In genomic region chr5:55231476-55232193, GRCh38 we compare ENCODE assay signal across 8 cellular contexts. TPM values are rescaled to one million over a fixed set of nuclear protein-coding genes. Genes with fewer than 3 reads are reported as not detected.
DNase-seq lines count a peak whose midpoint lies in the region; ATAC-seq, FAIRE-seq and TF ChIP-seq lines count a peak whose summit lies in the region.

No MANE protein-coding gene starts in this region.

- DNase-seq in HepG2 (ENCODE audit: low spot score) (no peak), right lobe of liver (no peak), WTC11 (ENCODE audit: low spot score) (peak; percentile 24), fibroblast of villous mesenchyme (ENCODE audit: low read depth) (peak; percentile 31), gastrocnemius medialis (no peak), HPDE6-E6E7 (ENCODE audit: extremely low spot score) (no peak), NCI-H146 (lab: John Stamatoyannopoulos, UW) (no peak)

- TF ChIP-seq POLR2A in HepG2 (IDR thresholded peaks at IDR 0.05; ENCODE audit: insufficient read depth in 1 of 2, low read depth in 2 of 2, low read length in 2 of 2) (no peak), right lobe of liver (IDR thresholded peaks at IDR 0.05) (no peak), gastrocnemius medialis (IDR thresholded peaks at IDR 0.05) (no peak)

- H2AFZ ChIP-seq in HepG2 (ENCODE audit: low read length): no peak overlapping the region

- peak overlapping the region; percentile 98 for H3K4me2 ChIP-seq in HepG2 (ENCODE audit: low read depth, low read length)

- no peaks in the 10 kb centered on the region for H3K79me2 ChIP-seq in HepG2 (ENCODE audit: insufficient read depth, low read length)

- peaks cover 7 to 80% of the 10 kb centered on the region in 2 experiments; a peak in 4 of 5 replicates for H3K27me3 ChIP-seq in HepG2 (ENCODE audit: control insufficient read depth in 1 of 2, insufficient read depth in 2 of 2, low read length in 2 of 2)
- peaks cover 0 to 56% of the 10 kb centered on the region in 2 donors for H3K27me3 ChIP-seq in right lobe of liver
- H3K27me3 ChIP-seq in gastrocnemius medialis: peaks cover 94 to 98% (median 95%) of the 10 kb centered on the region in 3 donors

- H3K9me3 ChIP-seq in HepG2 (ENCODE audit: low read length) (no peaks in the 10 kb centered on the region), right lobe of liver (no peaks in the 10 kb centered on the region), gastrocnemius medialis (no peaks in the 10 kb centered on the region)

- H3K4me1 ChIP-seq in HepG2 (ENCODE audit: insufficient read depth, low read length) (peaks cover 37% of the 10 kb centered on the region), right lobe of liver (peaks cover 0 to 41% (median 7%) of the 10 kb centered on the region in 4 donors), gastrocnemius medialis (peaks cover 30 to 44% of the 10 kb centered on the region in 2 donors)

- TF ChIP-seq CTCF in HepG2 (CRISPR knock-in tag; IDR thresholded peaks at IDR 0.05) (no peak), right lobe of liver (IDR thresholded peaks at IDR 0.05) (no peak), WTC11 (IDR thresholded peaks at IDR 0.05) (no peak), fibroblast of villous mesenchyme (IDR thresholded peaks at IDR 0.05; ENCODE audit: insufficient read depth, low read depth, low read length) (no peak), gastrocnemius medialis (IDR thresholded peaks at IDR 0.05 in 4 of 5, conservative IDR thresholded peaks at IDR 0.05 in 1 of 5) (no peak)

- intact Hi-C loops in HepG2 (cut with micrococcal nuclease; ENCODE audit: unreplicated experiment) (no loop called here), right lobe of liver (cut with DNase I) (no loop called here), gastrocnemius medialis (cut with DNase I; ENCODE audit: low total_unique reads) (loop anchor here (2.0 kb wide), 1 partner anchor 59 kb away; the partner anchor contains the start of gene CDC20B)

- CTCF ChIA-PET in HepG2 (lab: Yijun Ruan, JAX; ENCODE audit: low intra/inter-chr PET ratio, low total read pairs): no interaction called here
- CTCF ChIA-PET in WTC11 (lab: Charles Lee): interaction anchor here (0.6 to 4.7 kb wide), 6 partner anchors 8 to 73 kb away, joined by 3 to 48 read pairs (median 10); partner anchors contain the start of gene CDC20B

- H3K27ac ChIP-seq in HepG2 (ENCODE audit: extremely low read length, insufficient read depth, low read length) (no peak overlapping the region), right lobe of liver (no peak overlapping the region), gastrocnemius medialis (no peak overlapping the region)

- WGBS in HepG2 (ENCODE audit: low lambda C conversion rate): 11% methylated on average over 9 of the region's 45 CpGs
- 4% methylated on average over 10 of the region's 45 CpGs for WGBS in right lobe of liver (ENCODE audit: insufficient coverage, low coverage, low lambda C conversion rate, missing lambda C conversion rate)

- H3K9me3 Mint-ChIP-seq in WTC11: no peaks in the 10 kb centered on the region

- no peak for FAIRE-seq in HepG2 (lab: Jason Lieb, UNC)

- ATAC-seq in HepG2 (0 out of 3 replicates have a peak, but pooled peaks have one; percentile 4), right lobe of liver (no peak), WTC11 (no peak), gastrocnemius medialis (no peak), HG03521 (IDR thresholded peaks at IDR 0.05; ENCODE audit: unreplicated experiment) (no peak)

- H3K36me3 ChIP-seq in HepG2 (replicated peaks in 1 of 2; ENCODE audit: control insufficient read depth in 1 of 2, insufficient read depth in 2 of 2, low read length in 2 of 2) (no peaks in the 10 kb centered on the region), right lobe of liver (no peaks in the 10 kb centered on the region), gastrocnemius medialis (no peaks in the 10 kb centered on the region)

- H3K36me3 Mint-ChIP-seq in WTC11: no peaks in the 10 kb centered on the region

- H3K27me3 Mint-ChIP-seq in WTC11 (ENCODE audit: low read depth): peaks cover 98% of the 10 kb centered on the region

- 0 out of 2 replicates have a peak, but pooled peaks cover 4% of the 10 kb centered on the region for H4K20me1 ChIP-seq in HepG2 (ENCODE audit: insufficient read depth, low read length)

- H3K4me3 ChIP-seq in HepG2 (replicated peaks in 1 of 3; ENCODE audit: insufficient read depth in 1 of 3, low read depth in 2 of 3, low read length in 3 of 3): peak overlapping the region; percentile 48 to 73 (median 68); a peak in 4 of 6 replicates
- H3K4me3 ChIP-seq in right lobe of liver: peak overlapping the region in 1 of 3 donors; percentile 43
- no peak overlapping the region for H3K4me3 ChIP-seq in fibroblast of villous mesenchyme (ENCODE audit: low read depth, low read length)
- H3K4me3 ChIP-seq in gastrocnemius medialis: peak overlapping the region; percentile 36 to 90 (median 56)

- H3K4me1 Mint-ChIP-seq in WTC11: peaks cover 35% of the 10 kb centered on the region

- in situ Hi-C loops in HepG2 (cut with HindIII; ENCODE audit: extremely low pct_ligation_motif_present, low pct_unique_long_range_greater_than_20kb) (no loop called here), gastrocnemius medialis (cut with MboI; ENCODE audit: low sequenced_read_pairs in 4 of 4) (no loop called here)

- POLR2A ChIA-PET in HepG2 (lab: Yijun Ruan, JAX) (interaction anchor here (0.9 kb wide), 1 partner anchor 76 kb away, joined by 3 read pairs; the partner anchor contains the start of genes DHX29 and MTREX), WTC11 (lab: Charles Lee) (interaction anchor here (1.0 to 2.1 kb wide), 3 partner anchors 8 to 55 kb away, joined by 3 to 7 read pairs (median 7); no protein-coding TSS in a partner anchor)

- TF ChIP-seq EP300 in HepG2 (IDR thresholded peaks at IDR 0.05; ENCODE audit: low read depth in 2 of 2, low read length in 2 of 2): no peak
- TF ChIP-seq EP300 in HepG2 (CRISPR knock-in tag; IDR thresholded peaks at IDR 0.05; ENCODE audit: borderline replicate concordance): no peak

- TF ChIP-seq RAD21 in HepG2 (CRISPR knock-in tag; IDR thresholded peaks at IDR 0.05): no peak

- BruUV-seq in HepG2 (replicated peaks; lab: Mats Ljungman, UMichigan): no TSS peak

- H3K9ac ChIP-seq in HepG2 (ENCODE audit: insufficient read depth, low read depth, low read length): no peak overlapping the region

- H3K27ac Mint-ChIP-seq in WTC11: no peak overlapping the region

- H3K4me3 Mint-ChIP-seq in WTC11: peak overlapping the region; percentile 86

RNA-seq across cellular contexts. Expression of gene CCNO, which starts 1.8 kb away (rescaled TPM):
- total RNA-seq in HepG2 (2016; rRNA removed; fragmentation: Illumina TruSeq; extraction: Trizol) (0.07 TPM in 1 of 2 replicates, not detected in the other), right lobe of liver (under 1 TPM in 2 of 6 experiments, not detected in 4; 0.31 to 0.75 TPM), WTC11 (2021) (0.14 to 0.44 TPM (median 0.24 TPM) in 3 replicates), fibroblast of villous mesenchyme (0.32 TPM in 1 of 2 replicates, not detected in the other), gastrocnemius medialis (not detected)
- total RNA-seq in HepG2 (2016; cell fraction: cytosol; rRNA removed; fragmentation: Illumina TruSeq; extraction: Trizol; ENCODE audit: low read depth): not detected in 2 replicates
- total RNA-seq in HepG2 (2016; cell fraction: insoluble cytoplasmic fraction; rRNA removed; fragmentation: Illumina TruSeq; extraction: Trizol): not detected in 2 replicates
- not detected in 2 replicates for total RNA-seq in HepG2 (2016; cell fraction: membrane; rRNA removed; fragmentation: Illumina TruSeq; extraction: Trizol)
- not detected in 2 replicates for total RNA-seq in HepG2 (2016; cell fraction: nucleus; rRNA removed; fragmentation: Illumina TruSeq; extraction: Trizol)
- not detected in 2 replicates for polyA plus RNA-seq in HepG2 (2011; rRNA removed)
- polyA plus RNA-seq in HepG2 (2011; cell fraction: cytosol; rRNA removed): not detected in 2 replicates
- polyA plus RNA-seq in HepG2 (2011; cell fraction: nucleus; rRNA removed): not detected in 2 replicates
- polyA plus RNA-seq in HepG2 (2012): not detected in 2 replicates
- not detected in 2 replicates for polyA plus RNA-seq in HepG2 (2016; cell fraction: cytosol; fragmentation: Illumina TruSeq; extraction: Trizol; ENCODE audit: low read depth)
- polyA plus RNA-seq in HepG2 (2016; cell fraction: insoluble cytoplasmic fraction; fragmentation: Illumina TruSeq; extraction: Trizol; ENCODE audit: low read depth): not detected in 2 replicates
- polyA plus RNA-seq in HepG2 (2016; cell fraction: membrane; fragmentation: Illumina TruSeq; extraction: Trizol; ENCODE audit: low read depth): not detected in 2 replicates
- not detected in 2 replicates for polyA plus RNA-seq in HepG2 (2016; cell fraction: nucleus; fragmentation: Illumina TruSeq; extraction: Trizol; ENCODE audit: insufficient read depth, low read depth)
- 0.10 and 2.1 TPM in 2 replicates for polyA minus RNA-seq in HepG2 (2011; rRNA and poly(A)+ RNA removed; ENCODE audit: low replicate concordance)
- not detected in 2 replicates for polyA minus RNA-seq in HepG2 (2011; cell fraction: cytosol; rRNA and poly(A)+ RNA removed)
- polyA minus RNA-seq in HepG2 (2011; cell fraction: nucleus; rRNA and poly(A)+ RNA removed): not detected in 2 replicates

RNA-seq across cellular contexts. Expression of gene MCIDAS, which starts 4.5 kb away (rescaled TPM):
- not detected in 2 replicates for total RNA-seq in HepG2 (2016; rRNA removed; fragmentation: Illumina TruSeq; extraction: Trizol)
- total RNA-seq in HepG2 (2016; cell fraction: cytosol; rRNA removed; fragmentation: Illumina TruSeq; extraction: Trizol; ENCODE audit: low read depth): not detected in 2 replicates
- total RNA-seq in HepG2 (2016; cell fraction: insoluble cytoplasmic fraction; rRNA removed; fragmentation: Illumina TruSeq; extraction: Trizol): not detected in 2 replicates
- total RNA-seq in HepG2 (2016; cell fraction: membrane; rRNA removed; fragmentation: Illumina TruSeq; extraction: Trizol): not detected in 2 replicates
- total RNA-seq in HepG2 (2016; cell fraction: nucleus; rRNA removed; fragmentation: Illumina TruSeq; extraction: Trizol): not detected in 2 replicates
- polyA plus RNA-seq in HepG2 (2011; rRNA removed): 0.04 TPM in 1 of 2 replicates, not detected in the other
- not detected in 2 replicates for polyA plus RNA-seq in HepG2 (2011; cell fraction: cytosol; rRNA removed)
- polyA plus RNA-seq in HepG2 (2011; cell fraction: nucleus; rRNA removed): not detected in 2 replicates
- polyA plus RNA-seq in HepG2 (2012): not detected in 2 replicates
- polyA plus RNA-seq in HepG2 (2016; cell fraction: cytosol; fragmentation: Illumina TruSeq; extraction: Trizol; ENCODE audit: low read depth): not detected in 2 replicates
- polyA plus RNA-seq in HepG2 (2016; cell fraction: insoluble cytoplasmic fraction; fragmentation: Illumina TruSeq; extraction: Trizol; ENCODE audit: low read depth): not detected in 2 replicates
- not detected in 2 replicates for polyA plus RNA-seq in HepG2 (2016; cell fraction: membrane; fragmentation: Illumina TruSeq; extraction: Trizol; ENCODE audit: low read depth)
- not detected in 2 replicates for polyA plus RNA-seq in HepG2 (2016; cell fraction: nucleus; fragmentation: Illumina TruSeq; extraction: Trizol; ENCODE audit: insufficient read depth, low read depth)
- polyA minus RNA-seq in HepG2 (2011; rRNA and poly(A)+ RNA removed; ENCODE audit: low replicate concordance): 7.2 TPM in 1 of 2 replicates, not detected in the other
- polyA minus RNA-seq in HepG2 (2011; cell fraction: cytosol; rRNA and poly(A)+ RNA removed): not detected in 2 replicates
- polyA minus RNA-seq in HepG2 (2011; cell fraction: nucleus; rRNA and poly(A)+ RNA removed): not detected in 2 replicates
- total RNA-seq in right lobe of liver: not detected
- 0.20 TPM in 1 of 3 replicates, not detected in the others for total RNA-seq in WTC11 (2021)
- total RNA-seq in fibroblast of villous mesenchyme: not detected in 2 replicates
- total RNA-seq in gastrocnemius medialis: not detected

RNA-seq across cellular contexts. Expression of gene CDC20B, which starts 58.7 kb away (rescaled TPM):
- total RNA-seq in HepG2 (2016; rRNA removed; fragmentation: Illumina TruSeq; extraction: Trizol) (not detected in 2 replicates), right lobe of liver (not detected), WTC11 (2021) (not detected in 3 replicates), fibroblast of villous mesenchyme (not detected in 2 replicates), gastrocnemius medialis (not detected)
- not detected in 2 replicates for total RNA-seq in HepG2 (2016; cell fraction: cytosol; rRNA removed; fragmentation: Illumina TruSeq; extraction: Trizol; ENCODE audit: low read depth)
- not detected in 2 replicates for total RNA-seq in HepG2 (2016; cell fraction: insoluble cytoplasmic fraction; rRNA removed; fragmentation: Illumina TruSeq; extraction: Trizol)
- not detected in 2 replicates for total RNA-seq in HepG2 (2016; cell fraction: membrane; rRNA removed; fragmentation: Illumina TruSeq; extraction: Trizol)
- not detected in 2 replicates for total RNA-seq in HepG2 (2016; cell fraction: nucleus; rRNA removed; fragmentation: Illumina TruSeq; extraction: Trizol)
- not detected in 2 replicates for polyA plus RNA-seq in HepG2 (2011; rRNA removed)
- not detected in 2 replicates for polyA plus RNA-seq in HepG2 (2011; cell fraction: cytosol; rRNA removed)
- not detected in 2 replicates for polyA plus RNA-seq in HepG2 (2011; cell fraction: nucleus; rRNA removed)
- polyA plus RNA-seq in HepG2 (2012): not detected in 2 replicates
- polyA plus RNA-seq in HepG2 (2016; cell fraction: cytosol; fragmentation: Illumina TruSeq; extraction: Trizol; ENCODE audit: low read depth): not detected in 2 replicates
- polyA plus RNA-seq in HepG2 (2016; cell fraction: insoluble cytoplasmic fraction; fragmentation: Illumina TruSeq; extraction: Trizol; ENCODE audit: low read depth): not detected in 2 replicates
- polyA plus RNA-seq in HepG2 (2016; cell fraction: membrane; fragmentation: Illumina TruSeq; extraction: Trizol; ENCODE audit: low read depth): not detected in 2 replicates
- polyA plus RNA-seq in HepG2 (2016; cell fraction: nucleus; fragmentation: Illumina TruSeq; extraction: Trizol; ENCODE audit: insufficient read depth, low read depth): not detected in 2 replicates
- not detected in 2 replicates for polyA minus RNA-seq in HepG2 (2011; rRNA and poly(A)+ RNA removed; ENCODE audit: low replicate concordance)
- polyA minus RNA-seq in HepG2 (2011; cell fraction: cytosol; rRNA and poly(A)+ RNA removed): not detected in 2 replicates
- polyA minus RNA-seq in HepG2 (2011; cell fraction: nucleus; rRNA and poly(A)+ RNA removed): not detected in 2 replicates

Comparison
In these comparisons a context has a peak if more than half of its experiments do, and no peak if none do; other contexts are left out.
1. DNase-seq: peak in WTC11 (single experiment) and fibroblast of villous mesenchyme (single experiment); none in HepG2 (single experiment), right lobe of liver (0 of 3), gastrocnemius medialis (0 of 2), HPDE6-E6E7 (single experiment) and NCI-H146 (single experiment).